Comparison of ENCODE assay signal across 12 cellular contexts in genomic region chr6:5999688-6000608, GRCh38. TPM values are rescaled to one million over a fixed set of nuclear protein-coding genes. Genes with fewer than 3 reads are reported as not detected.
DNase-seq lines count a peak whose midpoint lies in the region; ATAC-seq and TF ChIP-seq lines count a peak whose summit lies in the region.
"Had no signal": no experiment of that assay in that cellular context is flagged by ENCODE, and none has a peak within 500 bp of the region (broad histone marks: within the 10 kb centered on the region; RNA-seq: fewer than 3 reads in every experiment).

No MANE protein-coding gene starts in this region.

- intact Hi-C loops in dorsolateral prefrontal cortex (cut with DNase I) = loop anchor here in 1 of 2 donors (5.0 to 10.0 kb wide), 2 partner anchors 238 to 325 kb away; no protein-coding TSS in a partner anchor
- intact Hi-C loops in testis (cut with DNase I; ENCODE audit: low total_unique reads) = no loop called here

- DNase-seq in AG04449 (ENCODE audit: low read depth, low spot score) = no peak
- DNase-seq in dorsolateral prefrontal cortex = peak in 1 of 10 donors; percentile 29
- no peak for DNase-seq in natural killer cell treated with Interleukin-12 subunit alpha and Interleukin-12 subunit beta and Interleukin-15 and Interleukin-18, amount 100 ng/mL, for 72 hours (ENCODE audit: low spot score)
- no peak for DNase-seq in stimulated activated CD4-positive, alpha-beta T cell treated with anti-CD3 and anti-CD28 coated beads, Interleukin-4, amount 100 ng/mL, for 4 hours
- DNase-seq in AG20443 (ENCODE audit: low spot score) = no peak
- no peak for DNase-seq in testis
- no peak for DNase-seq in iPS-NIHi11 (ENCODE audit: low spot score)
- DNase-seq: cerebellar nuclear complex, NCI-H2081 treated with DMSO at 0.1 percent for 48 hours had no signal

- no peak overlapping the region for H3K27ac ChIP-seq in HUES48 (ENCODE audit: low read depth, low read length)
- peak overlapping the region in 50 of 59 donors; percentile 12 to 96 (median 62) for H3K27ac ChIP-seq in dorsolateral prefrontal cortex
- H3K27ac ChIP-seq in testis = no peak overlapping the region

- peaks cover 37% of the 10 kb centered on the region for H3K4me1 ChIP-seq in HUES48 (ENCODE audit: control insufficient read depth, insufficient read depth, low read length)
- H3K4me1 ChIP-seq in testis = peaks cover 16% of the 10 kb centered on the region

- no peaks in the 10 kb centered on the region for H3K9me3 ChIP-seq in HUES48 (ENCODE audit: control insufficient read depth, insufficient read depth, low read length)
- H3K9me3 ChIP-seq in testis = no peaks in the 10 kb centered on the region

- H3K27me3 Mint-ChIP-seq in natural killer cell treated with Interleukin-12 subunit alpha and Interleukin-12 subunit beta and Interleukin-15 and Interleukin-18, amount 100 ng/mL, for 72 hours = peaks cover 63 to 84% of the 10 kb centered on the region in 2 donors

- CTCF ChIA-PET in AG04449 (lab: Yijun Ruan, JAX) = interaction anchor here (0.8 to 2.5 kb wide), 6 partner anchors 11 to 578 kb away, joined by 3 to 7 read pairs (median 3); no protein-coding TSS in a partner anchor

- POLR2A ChIA-PET in AG04449 (lab: Yijun Ruan, JAX) = interaction anchor here (0.9 kb wide), 1 partner anchor 328 kb away, joined by 4 read pairs; no protein-coding TSS in a partner anchor

- H3K9ac ChIP-seq in HUES48 (ENCODE audit: low read depth, low read length) = no peak overlapping the region

- peak overlapping the region; percentile 59 for H3K4me3 Mint-ChIP-seq in natural killer cell treated with Interleukin-12 subunit alpha and Interleukin-12 subunit beta and Interleukin-15 and Interleukin-18, amount 100 ng/mL, for 72 hours

- no peak for TF ChIP-seq CTCF in AG04449 (IDR thresholded peaks at IDR 0.05; ENCODE audit: insufficient read depth, low read length, missing control alignments)
- TF ChIP-seq CTCF in dorsolateral prefrontal cortex (IDR thresholded peaks at IDR 0.05 in 54 of 56, conservative IDR thresholded peaks at IDR 0.05 in 2 of 56; ENCODE audit: low read depth in 1 of 56, partially characterized antibody in 56 of 56) = no peak
- TF ChIP-seq CTCF in testis (IDR thresholded peaks at IDR 0.05) = no peak

- peak overlapping the region; percentile 6 to 42 for H3K27ac Mint-ChIP-seq in natural killer cell treated with Interleukin-12 subunit alpha and Interleukin-12 subunit beta and Interleukin-15 and Interleukin-18, amount 100 ng/mL, for 72 hours
- H3K27ac Mint-ChIP-seq: progenitor cell of endocrine pancreas had no signal

- no peak for ATAC-seq in natural killer cell treated with Interleukin-12 subunit alpha and Interleukin-12 subunit beta and Interleukin-15 and Interleukin-18, amount 100 ng/mL, for 72 hours
- ATAC-seq: HCT116 had no signal

- H3K4me3 ChIP-seq in AG04449 (ENCODE audit: low read depth, low read length) (peak overlapping the region; percentile 44), HUES48 (ENCODE audit: low read depth, low read length) (peak overlapping the region; percentile 54), dorsolateral prefrontal cortex (peak overlapping the region in 48 of 59 donors; percentile 4 to 68 (median 37)), testis (peak overlapping the region in 1 of 2 donors; percentile 4)

- no peaks in the 10 kb centered on the region for H3K9me3 Mint-ChIP-seq in natural killer cell treated with Interleukin-12 subunit alpha and Interleukin-12 subunit beta and Interleukin-15 and Interleukin-18, amount 100 ng/mL, for 72 hours

- 23 to 27% methylated on average over 31 to 34 of the region's 34 CpGs for WGBS in testis, 2 donors

- H3K4me1 Mint-ChIP-seq in natural killer cell treated with Interleukin-12 subunit alpha and Interleukin-12 subunit beta and Interleukin-15 and Interleukin-18, amount 100 ng/mL, for 72 hours (ENCODE audit: low read depth in 2 of 2) = peaks cover 62 to 69% of the 10 kb centered on the region in 2 donors

- no peaks in the 10 kb centered on the region for H3K36me3 ChIP-seq in HUES48 (ENCODE audit: control insufficient read depth, insufficient read depth, low read length)
- H3K36me3 ChIP-seq in testis (ENCODE audit: low read depth, missing control alignments) = no peaks in the 10 kb centered on the region

- H3K36me3 Mint-ChIP-seq in natural killer cell treated with Interleukin-12 subunit alpha and Interleukin-12 subunit beta and Interleukin-15 and Interleukin-18, amount 100 ng/mL, for 72 hours = peaks cover 30% of the 10 kb centered on the region

- H3K27me3 ChIP-seq in HUES48 (ENCODE audit: control insufficient read depth, insufficient read depth, low read length) (peaks cover 100% of the 10 kb centered on the region), dorsolateral prefrontal cortex (peaks cover 4 to 100% (median 87%) of the 10 kb centered on the region in 45 donors), testis (no peaks in the 10 kb centered on the region)

- no peak for TF ChIP-seq POLR2A in testis (IDR thresholded peaks at IDR 0.05)

RNA-seq across cellular contexts. Expression of gene NRN1, which starts 6.8 kb away (rescaled TPM):
- total RNA-seq in dorsolateral prefrontal cortex (100 to 1,000 TPM in 97 of 120 experiments, 10 to 100 TPM in 23; 39.8 to 250 (median 142) TPM), testis (1 to 10 TPM in 1 of 2 donors, under 1 TPM in 1; 0.31 to 1.3 TPM)
- 1 to 10 TPM in 1 of 2 donors, under 1 TPM in 1; 0.95 to 2.0 TPM for total RNA-seq in natural killer cell treated with Interleukin-12 subunit alpha and Interleukin-12 subunit beta and Interleukin-15 and Interleukin-18, amount 100 ng/mL, for 72 hours
- polyA plus RNA-seq in testis (ENCODE audit: insufficient read depth, low read depth, low replicate concordance) = 5.7 TPM
- total RNA-seq: progenitor cell of endocrine pancreas had no signal

Comparison
In these comparisons a context has a peak if more than half of its experiments do, and no peak if none do; other contexts are left out.
1. H3K27ac ChIP-seq: peak in dorsolateral prefrontal cortex (50 of 59); none in HUES48 (single experiment) and testis (0 of 2).
2. RNA of gene NRN1, which starts 6.8 kb away (total RNA-seq): 39.8 to 250 TPM in dorsolateral prefrontal cortex; 0.95 to 2.0 TPM in natural killer cell treated with Interleukin-12 subunit alpha and Interleukin-12 subunit beta and Interleukin-15 and Interleukin-18, amount 100 ng/mL, for 72 hours and 0.31 to 1.3 TPM in testis; every median in the first group is over 10 times any median in the second.